Comparison of ENCODE assay signal across 4 cellular contexts in genomic region chr3:196068812-196069211, GRCh38. TPM values are rescaled to one million over a fixed set of nuclear protein-coding genes. Genes with fewer than 3 reads are reported as not detected.
DNase-seq lines count a peak whose midpoint lies in the region; ATAC-seq, FAIRE-seq and TF ChIP-seq lines count a peak whose summit lies in the region.
"Not testable (repeated sequence)": the region's sequence is repeated elsewhere in the genome, so short reads cannot be mapped to it uniquely, and the experiment has no call there.

No MANE protein-coding gene starts in this region.

- POLR2A ChIA-PET in K562 (lab: Yijun Ruan, JAX): interaction anchor here (0.7 to 2.0 kb wide), 7 partner anchors 11 to 313 kb away, joined by 3 to 17 read pairs (median 4); no protein-coding TSS in a partner anchor

- TSS peak; percentile 5 for BruUV-seq in K562 (replicated peaks; lab: Mats Ljungman, UMichigan)

- not testable (repeated sequence) for H3K27me3 ChIP-seq in Loucy (ENCODE audit: insufficient read depth, low read length, poor library complexity, severe bottlenecking); K562 (ENCODE audit: control insufficient read depth in 2 of 2, insufficient read depth in 2 of 2, low read length in 2 of 2); left ventricle myocardium inferior (ENCODE audit: low read depth)

- not testable (repeated sequence) for TF ChIP-seq EP300 in K562 (IDR thresholded peaks at IDR 0.05; ENCODE audit: low read length)

- not testable (repeated sequence) for ATAC-seq in K562

- TF ChIP-seq POLR2A in K562 (conservative IDR thresholded peaks at IDR 0.05): not testable (repeated sequence)

- in situ Hi-C loops in K562 (cut with MboI): not testable (repeated sequence)

- H3K9me3 ChIP-seq in Loucy (ENCODE audit: insufficient read depth, low read depth, low read length); K562 (replicated peaks; ENCODE audit: control insufficient read depth, insufficient read depth, low read depth, low read length); left ventricle myocardium inferior (replicated peaks): not testable (repeated sequence)

- not testable (repeated sequence) for TF ChIP-seq CTCF in Loucy (conservative IDR thresholded peaks at IDR 0.05; ENCODE audit: low read length); K562 (IDR thresholded peaks at IDR 0.05 in 2 of 3, conservative IDR thresholded peaks at IDR 0.05 in 1 of 3; ENCODE audit: insufficient read depth in 2 of 3, low read depth in 1 of 3, low read length in 3 of 3); left ventricle myocardium inferior (IDR thresholded peaks at IDR 0.05; ENCODE audit: borderline replicate concordance)

- H3K9ac ChIP-seq in Loucy (ENCODE audit: low read depth, low read length, poor library complexity, severe bottlenecking); K562 (ENCODE audit: insufficient read depth in 1 of 2, low read depth in 2 of 2, low read length in 2 of 2): not testable (repeated sequence)

- H3K36me3 ChIP-seq in Loucy (ENCODE audit: insufficient read depth, low read length): peaks cover 99% of the 10 kb centered on the region
- peaks cover 99% of the 10 kb centered on the region for H3K36me3 ChIP-seq in K562 (ENCODE audit: control insufficient read depth, insufficient read depth, low read length)
- H3K36me3 ChIP-seq in left ventricle myocardium inferior: peaks cover 97% of the 10 kb centered on the region

- not testable (repeated sequence) for TF ChIP-seq RAD21 in K562 (CRISPR knock-in tag; conservative IDR thresholded peaks at IDR 0.05 in 1 of 2, IDR thresholded peaks at IDR 0.05 in 1 of 2)

- intact Hi-C loops in K562 (cut with micrococcal nuclease); left ventricle myocardium inferior (cut with micrococcal nuclease): not testable (repeated sequence)

- H2AFZ ChIP-seq in Loucy (ENCODE audit: low read length); K562 (ENCODE audit: low read depth, low read length): not testable (repeated sequence)

- H3K4me3 ChIP-seq in Loucy (ENCODE audit: low read length, poor library complexity, severe bottlenecking): peak overlapping the region; percentile 52
- H3K4me3 ChIP-seq in K562, left ventricle myocardium inferior: not testable (repeated sequence)

- peak overlapping the region; percentile 89 for H3K4me2 ChIP-seq in Loucy (ENCODE audit: low read depth, low read length, poor library complexity, severe bottlenecking)
- H3K4me2 ChIP-seq in K562 (ENCODE audit: insufficient read depth, low read length): not testable (repeated sequence)

- H3K9me1 ChIP-seq in K562 (ENCODE audit: control insufficient read depth, insufficient read depth, low read length): not testable (repeated sequence)

- DNase-seq in K562 (ENCODE audit: extremely low read depth in 1 of 4, low spot score in 3 of 4); left ventricle myocardium inferior: not testable (repeated sequence)
- peak; percentile 14 for DNase-seq in stimulated activated CD8-positive, alpha-beta memory T cell treated with anti-CD3 and anti-CD28 coated beads, Interleukin-4, amount 100 ng/mL, for 48 hours

- H3K79me2 ChIP-seq in Loucy (ENCODE audit: insufficient read depth, low read length) (peaks cover 100% of the 10 kb centered on the region), K562 (ENCODE audit: control insufficient read depth, insufficient read depth, low read length) (peaks cover 92% of the 10 kb centered on the region)

- H3K27ac ChIP-seq in K562 (ENCODE audit: extremely low read depth, low read depth, low read length): not testable (repeated sequence)
- peak overlapping the region; percentile 45 for H3K27ac ChIP-seq in left ventricle myocardium inferior (replicated peaks)

- CTCF ChIA-PET in K562 (lab: Yijun Ruan, JAX; ENCODE audit: low intra/inter-chr PET ratio): not testable (repeated sequence)

- 90% methylated on average over 2 of the region's 4 CpGs for WGBS in K562 (ENCODE audit: insufficient coverage, low coverage, missing lambda C conversion rate)

- H3F3A ChIP-seq in Loucy (ENCODE audit: low read depth): peaks cover 46% of the 10 kb centered on the region

- H4K20me1 ChIP-seq in Loucy (ENCODE audit: insufficient read depth, low read length, poor library complexity, severe bottlenecking) (peaks cover 99% of the 10 kb centered on the region), K562 (replicated peaks; ENCODE audit: control insufficient read depth, insufficient read depth, low read length) (peaks cover 48% of the 10 kb centered on the region)

- H3K4me1 ChIP-seq in Loucy (ENCODE audit: insufficient read depth, low read length, poor library complexity, severe bottlenecking): peaks cover 75% of the 10 kb centered on the region
- H3K4me1 ChIP-seq in K562 (replicated peaks in 1 of 2; ENCODE audit: control insufficient read depth in 2 of 2, insufficient read depth in 2 of 2, low read length in 2 of 2): not testable (repeated sequence)
- H3K4me1 ChIP-seq in left ventricle myocardium inferior: peaks cover 27% of the 10 kb centered on the region

- H3K9me2 ChIP-seq in Loucy (replicated peaks; ENCODE audit: low read depth, low read length): not testable (repeated sequence)

- FAIRE-seq in K562 (lab: Jason Lieb, UNC): not testable (repeated sequence)

TF ChIP-seq in K562, 482 proteins besides CTCF, POLR2A, EP300 and RAD21:
- peak; percentile 74 for TF ChIP-seq RBM22 (IDR thresholded peaks at IDR 0.05; ENCODE audit: low read depth, low read length, poor library complexity, severe bottlenecking)
- peak; percentile 44; the same call in 1 of the 2 replicates for TF ChIP-seq POLR2G (IDR thresholded peaks at IDR 0.05; ENCODE audit: low read depth, low read length)
- TF ChIP-seq SUPT5H (IDR thresholded peaks at IDR 0.05): peak; percentile 26; the same call in 1 of the 2 replicates
- TF ChIP-seq RBFOX2 (IDR thresholded peaks at IDR 0.05; ENCODE audit: low read depth, low read length): peak; percentile 51; the same call in 1 of the 2 replicates
- TF ChIP-seq POLR2AphosphoS5 (IDR thresholded peaks at IDR 0.05; ENCODE audit: control insufficient read depth, insufficient read depth, low read depth, low read length): 0 out of 2 replicates have a peak, but pooled peaks have one; percentile 50

RNA-seq across cellular contexts. Expression of gene TFRC, which starts 13.1 kb away (rescaled TPM):
- total RNA-seq in K562 (2011; cell fraction: chromatin; rRNA removed; ENCODE audit: low replicate concordance): 1,487 and 3,369 TPM in 2 replicates
- 1,103 and 1,251 TPM in 2 replicates for total RNA-seq in K562 (2011; cell fraction: nucleolus; rRNA removed)
- 1,578 and 1,589 TPM in 2 replicates for total RNA-seq in K562 (2011; cell fraction: nucleoplasm; rRNA removed)
- 303 and 478 TPM in 2 replicates for total RNA-seq in K562 (2014; rRNA removed)
- total RNA-seq in K562 (2014; rRNA removed; fragmentation: Illumina TruSeq; extraction: Trizol): 468 and 534 TPM in 2 replicates
- total RNA-seq in K562 (2015; rRNA removed; fragmentation: Illumina TruSeq; extraction: Trizol): 310 and 332 TPM in 2 replicates
- total RNA-seq in K562 (2021): 450 and 470 TPM in 2 replicates
- polyA plus RNA-seq in K562 (2011; rRNA removed): 521 and 679 TPM in 2 replicates
- 104 and 238 TPM in 2 replicates for polyA plus RNA-seq in K562 (2011; cell fraction: cytosol; rRNA removed)
- 454 and 755 TPM in 2 replicates for polyA plus RNA-seq in K562 (2011; cell fraction: nucleus; rRNA removed)
- polyA plus RNA-seq in K562 (2012): 166 and 406 TPM in 2 replicates
- 239 and 256 TPM in 2 replicates for polyA plus RNA-seq in K562 (2014; fragmentation: Illumina TruSeq; extraction: Trizol)
- polyA plus RNA-seq in K562 (2014; fragmentation: Nextera tagmentation; extraction: Ambion mirVana): 100 to 1,000 TPM; 149 to 308 TPM
- 241 and 268 TPM in 2 replicates for polyA plus RNA-seq in K562 (2014; rRNA removed)
- 2,244 and 2,897 TPM in 2 replicates for polyA minus RNA-seq in K562 (2011; rRNA and poly(A)+ RNA removed)
- 425 and 493 TPM in 2 replicates for polyA minus RNA-seq in K562 (2011; cell fraction: cytosol; rRNA and poly(A)+ RNA removed)
- 581 and 964 TPM in 2 replicates for polyA minus RNA-seq in K562 (2011; cell fraction: nucleus; rRNA and poly(A)+ RNA removed)
- 76.4 TPM for total RNA-seq in left ventricle myocardium inferior
